In the genomic region with DNA sequence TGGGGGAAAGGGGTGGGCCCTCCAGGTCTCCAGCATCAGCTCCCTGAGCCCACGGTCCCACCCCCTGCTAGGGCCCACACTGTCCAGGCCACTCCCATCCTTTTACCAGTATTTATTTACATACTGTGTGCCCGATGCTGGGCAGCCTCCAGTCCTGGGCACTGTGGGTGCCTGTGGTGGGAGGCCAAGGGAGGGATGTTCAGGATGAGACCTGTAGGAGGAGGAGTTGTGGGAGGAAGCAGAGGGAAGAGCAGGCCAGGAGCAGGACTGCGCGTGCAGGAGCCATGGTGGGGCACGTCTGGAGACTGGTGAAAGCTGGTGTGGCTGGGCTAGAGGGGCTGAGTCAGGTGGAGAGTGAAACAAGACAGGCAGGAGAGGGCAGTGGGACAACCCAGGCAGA, we compare ENCODE assay signal across 20 cellular contexts.
"Had no signal": no experiment of that assay in that cellular context is flagged by ENCODE, and none has a peak within 500 bp of the region (broad histone marks: within the 10 kb centered on the region; RNA-seq: fewer than 3 reads in every experiment).

No MANE protein-coding gene starts in this region.

- H3K9me3 Mint-ChIP-seq: nephron had no signal

- H3K27me3 ChIP-seq: colonic mucosa, right atrium auricular region, sigmoid colon, transverse colon had no signal

- H3K4me3 Mint-ChIP-seq: nephron had no signal

- H3K4me1 ChIP-seq: colonic mucosa, right atrium auricular region, sigmoid colon, stomach, transverse colon had no signal

- H3K27ac Mint-ChIP-seq: nephron had no signal

- H3K4me1 Mint-ChIP-seq: nephron had no signal

- H3K9me3 ChIP-seq: colonic mucosa, heart left ventricle, mucosa of descending colon, right atrium auricular region, sigmoid colon, stomach, thoracic aorta, transverse colon had no signal

- ATAC-seq: heart left ventricle, left lobe of liver, mucosa of descending colon had no signal

- H3K27ac ChIP-seq: colonic mucosa, heart left ventricle, right atrium auricular region, sigmoid colon, skin epidermis, stomach, thoracic aorta, transverse colon had no signal

- DNase-seq: colonic mucosa; dermis blood vessel endothelial cell; hippocampal formation; mucosa of descending colon; sigmoid colon; stimulated activated CD4-positive, alpha-beta T cell treated with anti-CD3 and anti-CD28 coated beads, Interleukin-2, amount 100 ng/mL, for 24 hours; stimulated activated CD4-positive, alpha-beta T cell treated with anti-CD3 and anti-CD28 coated beads, Interleukin-4, amount 100 ng/mL, for 4 hours; stimulated activated naive CD4-positive, alpha-beta T cell; stomach; substantia nigra; transverse colon had no signal

- H3K4me3 ChIP-seq: colonic mucosa, heart left ventricle, mucosa of descending colon, right atrium auricular region, sigmoid colon, skin epidermis, stomach, thoracic aorta, transverse colon had no signal

- FAIRE-seq: endothelial cell of umbilical vein, frontal cortex, islet of Langerhans had no signal

- H3K36me3 ChIP-seq: colonic mucosa, heart left ventricle, right atrium auricular region, sigmoid colon, stomach, thoracic aorta, transverse colon had no signal
